3 cellular contexts compared by ENCODE assay signal in the genomic region with DNA sequence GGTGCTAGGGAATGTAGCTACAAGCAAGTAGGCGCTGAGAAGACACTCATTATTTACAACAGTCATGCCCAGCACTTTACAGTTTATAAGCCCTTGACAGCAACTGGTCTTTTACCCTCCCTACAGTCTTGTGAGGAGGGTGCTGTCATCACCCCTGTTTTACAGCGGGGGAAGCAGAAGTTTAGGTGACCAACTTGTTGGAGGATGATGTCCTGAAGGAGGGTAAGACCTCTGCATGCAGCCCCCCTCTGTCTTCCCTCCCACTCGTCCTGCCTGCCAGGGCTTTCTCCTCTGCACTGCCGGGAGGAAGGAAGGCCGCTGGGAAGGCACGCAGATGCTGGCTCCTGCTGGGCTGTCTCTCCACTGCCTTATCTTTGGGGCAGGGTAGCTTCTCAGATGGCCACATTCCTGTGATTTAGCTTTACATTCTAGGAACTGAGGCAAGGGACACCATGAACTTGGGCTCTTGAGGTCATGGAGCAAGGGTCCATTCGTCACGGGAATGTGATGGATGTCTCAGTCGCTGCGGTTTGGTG.
TF ChIP-seq lines count a peak whose summit lies in the region.

No MANE protein-coding gene starts in this region.

TF ChIP-seq in HCT116, 20 proteins besides CTCF, POLR2A, EP300 and RAD21 (continues in another document):
- no peak for TF ChIP-seq POLR2AphosphoS5 (IDR thresholded peaks at IDR 0.05; ENCODE audit: low read depth, low read length)
- TF ChIP-seq YY1 (IDR thresholded peaks at IDR 0.05; ENCODE audit: extremely low read depth, insufficient replicate concordance, low read depth, low read length): no peak
- no peak for TF ChIP-seq ZNF274 (IDR thresholded peaks at IDR 0.05; ENCODE audit: low read depth, low read length)
- TF ChIP-seq JUND (IDR thresholded peaks at IDR 0.05): no peak
- TF ChIP-seq CEBPB (IDR thresholded peaks at IDR 0.05; ENCODE audit: low read depth): no peak
- TF ChIP-seq ELF1 (IDR thresholded peaks at IDR 0.05; ENCODE audit: borderline replicate concordance, low read depth): no peak
- TF ChIP-seq SIN3A (IDR thresholded peaks at IDR 0.05; ENCODE audit: low read depth): no peak
- no peak for TF ChIP-seq SP1 (IDR thresholded peaks at IDR 0.05; ENCODE audit: low read depth)
- TF ChIP-seq ATF3 (IDR thresholded peaks at IDR 0.05): no peak
- TF ChIP-seq CBX3 (IDR thresholded peaks at IDR 0.05; ENCODE audit: low read depth): no peak
- no peak for TF ChIP-seq EZH2 (IDR thresholded peaks at IDR 0.05)
- no peak for TF ChIP-seq EGR1 (IDR thresholded peaks at IDR 0.05; ENCODE audit: low read depth)
- no peak for TF ChIP-seq MAX (IDR thresholded peaks at IDR 0.05)
- TF ChIP-seq, protein P1, sequence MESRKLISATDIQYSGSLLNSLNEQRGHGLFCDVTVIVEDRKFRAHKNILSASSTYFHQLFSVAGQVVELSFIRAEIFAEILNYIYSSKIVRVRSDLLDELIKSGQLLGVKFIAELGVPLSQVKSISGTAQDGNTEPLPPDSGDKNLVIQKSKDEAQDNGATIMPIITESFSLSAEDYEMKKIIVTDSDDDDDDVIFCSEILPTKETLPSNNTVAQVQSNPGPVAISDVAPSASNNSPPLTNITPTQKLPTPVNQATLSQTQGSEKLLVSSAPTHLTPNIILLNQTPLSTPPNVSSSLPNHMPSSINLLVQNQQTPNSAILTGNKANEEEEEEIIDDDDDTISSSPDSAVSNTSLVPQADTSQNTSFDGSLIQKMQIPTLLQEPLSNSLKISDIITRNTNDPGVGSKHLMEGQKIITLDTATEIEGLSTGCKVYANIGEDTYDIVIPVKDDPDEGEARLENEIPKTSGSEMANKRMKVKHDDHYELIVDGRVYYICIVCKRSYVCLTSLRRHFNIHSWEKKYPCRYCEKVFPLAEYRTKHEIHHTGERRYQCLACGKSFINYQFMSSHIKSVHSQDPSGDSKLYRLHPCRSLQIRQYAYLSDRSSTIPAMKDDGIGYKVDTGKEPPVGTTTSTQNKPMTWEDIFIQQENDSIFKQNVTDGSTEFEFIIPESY (IDR thresholded peaks at IDR 0.05; ENCODE audit: extremely low read depth, insufficient replicate concordance, low read length): no peak
- TF ChIP-seq, protein P2, sequence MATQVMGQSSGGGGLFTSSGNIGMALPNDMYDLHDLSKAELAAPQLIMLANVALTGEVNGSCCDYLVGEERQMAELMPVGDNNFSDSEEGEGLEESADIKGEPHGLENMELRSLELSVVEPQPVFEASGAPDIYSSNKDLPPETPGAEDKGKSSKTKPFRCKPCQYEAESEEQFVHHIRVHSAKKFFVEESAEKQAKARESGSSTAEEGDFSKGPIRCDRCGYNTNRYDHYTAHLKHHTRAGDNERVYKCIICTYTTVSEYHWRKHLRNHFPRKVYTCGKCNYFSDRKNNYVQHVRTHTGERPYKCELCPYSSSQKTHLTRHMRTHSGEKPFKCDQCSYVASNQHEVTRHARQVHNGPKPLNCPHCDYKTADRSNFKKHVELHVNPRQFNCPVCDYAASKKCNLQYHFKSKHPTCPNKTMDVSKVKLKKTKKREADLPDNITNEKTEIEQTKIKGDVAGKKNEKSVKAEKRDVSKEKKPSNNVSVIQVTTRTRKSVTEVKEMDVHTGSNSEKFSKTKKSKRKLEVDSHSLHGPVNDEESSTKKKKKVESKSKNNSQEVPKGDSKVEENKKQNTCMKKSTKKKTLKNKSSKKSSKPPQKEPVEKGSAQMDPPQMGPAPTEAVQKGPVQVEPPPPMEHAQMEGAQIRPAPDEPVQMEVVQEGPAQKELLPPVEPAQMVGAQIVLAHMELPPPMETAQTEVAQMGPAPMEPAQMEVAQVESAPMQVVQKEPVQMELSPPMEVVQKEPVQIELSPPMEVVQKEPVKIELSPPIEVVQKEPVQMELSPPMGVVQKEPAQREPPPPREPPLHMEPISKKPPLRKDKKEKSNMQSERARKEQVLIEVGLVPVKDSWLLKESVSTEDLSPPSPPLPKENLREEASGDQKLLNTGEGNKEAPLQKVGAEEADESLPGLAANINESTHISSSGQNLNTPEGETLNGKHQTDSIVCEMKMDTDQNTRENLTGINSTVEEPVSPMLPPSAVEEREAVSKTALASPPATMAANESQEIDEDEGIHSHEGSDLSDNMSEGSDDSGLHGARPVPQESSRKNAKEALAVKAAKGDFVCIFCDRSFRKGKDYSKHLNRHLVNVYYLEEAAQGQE (IDR thresholded peaks at IDR 0.05; ENCODE audit: low read depth): no peak

TF ChIP-seq in K562, 482 proteins besides CTCF, POLR2A, EP300 and RAD21 (continues in another document):
- TF ChIP-seq MAZ (CRISPR knock-in tag; conservative IDR thresholded peaks at IDR 0.05 in 1 of 2, IDR thresholded peaks at IDR 0.05 in 1 of 2): peak in 1 of 2 experiments; percentile 43; a peak in 1 of 4 replicates
- no peak for TF ChIP-seq THAP12 (CRISPR knock-in tag; IDR thresholded peaks at IDR 0.05)
- no peak for TF ChIP-seq ELK3 (CRISPR knock-in tag; IDR thresholded peaks at IDR 0.05)
- no peak for TF ChIP-seq NR1H2 (CRISPR knock-in tag; IDR thresholded peaks at IDR 0.05)
- TF ChIP-seq ETV6 (IDR thresholded peaks at IDR 0.05; ENCODE audit: borderline replicate concordance in 1 of 2, low read depth in 2 of 2, low read length in 1 of 2): no peak
- no peak for TF ChIP-seq ETV6 (CRISPR knock-in tag; IDR thresholded peaks at IDR 0.05; ENCODE audit: borderline replicate concordance)
- TF ChIP-seq CBFA2T3 (IDR thresholded peaks at IDR 0.05): peak; percentile 63
- TF ChIP-seq, protein P3, sequence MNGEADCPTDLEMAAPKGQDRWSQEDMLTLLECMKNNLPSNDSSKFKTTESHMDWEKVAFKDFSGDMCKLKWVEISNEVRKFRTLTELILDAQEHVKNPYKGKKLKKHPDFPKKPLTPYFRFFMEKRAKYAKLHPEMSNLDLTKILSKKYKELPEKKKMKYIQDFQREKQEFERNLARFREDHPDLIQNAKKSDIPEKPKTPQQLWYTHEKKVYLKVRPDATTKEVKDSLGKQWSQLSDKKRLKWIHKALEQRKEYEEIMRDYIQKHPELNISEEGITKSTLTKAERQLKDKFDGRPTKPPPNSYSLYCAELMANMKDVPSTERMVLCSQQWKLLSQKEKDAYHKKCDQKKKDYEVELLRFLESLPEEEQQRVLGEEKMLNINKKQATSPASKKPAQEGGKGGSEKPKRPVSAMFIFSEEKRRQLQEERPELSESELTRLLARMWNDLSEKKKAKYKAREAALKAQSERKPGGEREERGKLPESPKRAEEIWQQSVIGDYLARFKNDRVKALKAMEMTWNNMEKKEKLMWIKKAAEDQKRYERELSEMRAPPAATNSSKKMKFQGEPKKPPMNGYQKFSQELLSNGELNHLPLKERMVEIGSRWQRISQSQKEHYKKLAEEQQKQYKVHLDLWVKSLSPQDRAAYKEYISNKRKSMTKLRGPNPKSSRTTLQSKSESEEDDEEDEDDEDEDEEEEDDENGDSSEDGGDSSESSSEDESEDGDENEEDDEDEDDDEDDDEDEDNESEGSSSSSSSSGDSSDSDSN (IDR thresholded peaks at IDR 0.05; ENCODE audit: borderline replicate concordance in 1 of 2, low read depth in 2 of 2, low read length in 2 of 2): 0 out of 4 replicates have a peak, but pooled peaks of 1 of the 2 experiments have one; percentile 40
- no peak for TF ChIP-seq PTRF (tag; IDR thresholded peaks at IDR 0.05)
- no peak for TF ChIP-seq MCM3 (IDR thresholded peaks at IDR 0.05)
- TF ChIP-seq ARID1B (IDR thresholded peaks at IDR 0.05): peak; percentile 52; the same call in 1 of the 2 replicates
- TF ChIP-seq CTBP1 (IDR thresholded peaks at IDR 0.05; ENCODE audit: borderline replicate concordance): peak; percentile 37; the same call in 1 of the 2 replicates
- peak in 1 of 2 experiments; percentile 41; a peak in 1 of 4 replicates for TF ChIP-seq RCOR1 (IDR thresholded peaks at IDR 0.05; ENCODE audit: borderline replicate concordance in 1 of 2, low read depth in 2 of 2, low read length in 2 of 2)
- TF ChIP-seq ZC3H11A (IDR thresholded peaks at IDR 0.05; ENCODE audit: low read depth, low read length): no peak
- no peak; the same call in 1 of the 2 replicates for TF ChIP-seq TAL1 (IDR thresholded peaks at IDR 0.05)
- TF ChIP-seq BHLHE40 (IDR thresholded peaks at IDR 0.05; ENCODE audit: low read length): no peak
- no peak for TF ChIP-seq MIER1 (IDR thresholded peaks at IDR 0.05; ENCODE audit: low read depth)
- no peak for TF ChIP-seq ZZZ3 (IDR thresholded peaks at IDR 0.05)

TF ChIP-seq in HEK293T, 16 proteins besides CTCF, POLR2A, EP300 and RAD21:
- TF ChIP-seq CTBP1 (IDR thresholded peaks at IDR 0.05; ENCODE audit: borderline replicate concordance) (no peak), FOXK2 (IDR thresholded peaks at IDR 0.05) (no peak), LEF1 (IDR thresholded peaks at IDR 0.05; ENCODE audit: borderline replicate concordance) (no peak), FOXM1 (IDR thresholded peaks at IDR 0.05; ENCODE audit: borderline replicate concordance) (no peak), ZNF384 (IDR thresholded peaks at IDR 0.05) (no peak), ELF4 (IDR thresholded peaks at IDR 0.05) (no peak), L3MBTL2 (conservative IDR thresholded peaks at IDR 0.05) (no peak), SUZ12 (IDR thresholded peaks at IDR 0.05) (no peak), TARDBP (IDR thresholded peaks at IDR 0.05) (no peak), PKNOX1 (IDR thresholded peaks at IDR 0.05) (no peak), FOXA1 (IDR thresholded peaks at IDR 0.05) (no peak)
